Comparison of ENCODE assay signal across 8 cellular contexts in the genomic region with DNA sequence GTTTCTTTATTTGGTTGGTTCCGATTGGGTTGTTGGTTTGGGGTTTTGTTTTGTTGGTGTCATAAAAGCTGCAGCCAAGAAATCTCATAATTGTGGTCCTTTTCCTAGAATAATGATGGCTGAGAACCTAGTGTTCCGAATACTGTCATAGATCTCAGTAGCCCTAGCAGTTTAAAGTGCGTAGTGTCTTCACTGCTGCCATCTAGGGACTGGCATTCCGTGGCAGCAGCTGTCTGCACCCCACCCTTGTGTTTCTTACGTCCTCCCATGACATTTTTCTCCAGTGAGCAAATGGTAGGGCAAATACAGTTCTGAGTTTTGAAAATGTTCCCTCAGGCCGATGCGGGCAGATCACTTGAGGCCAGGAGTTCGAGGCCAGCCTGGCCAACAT. TPM values are rescaled to one million over a fixed set of nuclear protein-coding genes. Genes with fewer than 3 reads are reported as not detected.
DNase-seq lines count a peak whose midpoint lies in the region; ATAC-seq, FAIRE-seq and TF ChIP-seq lines count a peak whose summit lies in the region.
"Not testable (repeated sequence)": the region's sequence is repeated elsewhere in the genome, so short reads cannot be mapped to it uniquely, and the experiment has no call there.

No MANE protein-coding gene starts in this region.

- peak; percentile 79 to 80 for ATAC-seq in A549
- peak; percentile 29 for ATAC-seq in GM18517 (IDR thresholded peaks at IDR 0.05; ENCODE audit: unreplicated experiment)
- ATAC-seq in HG03097 (IDR thresholded peaks at IDR 0.05; ENCODE audit: low FRiP score, unreplicated experiment), result peak; percentile 25

- not testable (repeated sequence) for H3K9me3 ChIP-seq in A549; iPS-18c (ENCODE audit: control insufficient read depth, insufficient read depth, low read length)

- POLR2A ChIA-PET in A549 (lab: Yijun Ruan, JAX), result not testable (repeated sequence)

- peak overlapping the region; percentile 78 for H3K4me2 ChIP-seq in A549

- WGBS in A549 (ENCODE audit: missing lambda C conversion rate), result under 1% methylated on average over 8 of the region's 8 CpGs

- H3K4me3 ChIP-seq in A549 (peak overlapping the region; percentile 77), cardiac fibroblast (replicated peaks in 1 of 2; ENCODE audit: low read depth in 2 of 2, low read length in 2 of 2) (peak overlapping the region; percentile 65 to 71), iPS-18c (ENCODE audit: insufficient read depth, low read depth, low read length) (peak overlapping the region; percentile 80), rectal smooth muscle tissue (ENCODE audit: low read length) (peak overlapping the region; percentile 79)

- not testable (repeated sequence) for H3K4me1 ChIP-seq in A549; rectal smooth muscle tissue (ENCODE audit: control insufficient read depth, insufficient read depth, low read length)

- FAIRE-seq in A549 (lab: Jason Lieb, UNC), result not testable (repeated sequence)

- CTCF ChIA-PET in A549 (lab: Yijun Ruan, JAX), result interaction anchor here (0.6 to 1.5 kb wide), 3 partner anchors 8 to 622 kb away, joined by 3 read pairs; no protein-coding TSS in a partner anchor

- not testable (repeated sequence) for TF ChIP-seq POLR2A in A549 (IDR thresholded peaks at IDR 0.05; ENCODE audit: low read length)

- not testable (repeated sequence) for TF ChIP-seq RAD21 in A549 (conservative IDR thresholded peaks at IDR 0.05 in 1 of 2, IDR thresholded peaks at IDR 0.05 in 1 of 2)

- DNase-seq in A549 (ENCODE audit: low read depth in 1 of 2, low spot score in 1 of 2), result peak in 1 of 2 experiments; percentile 87
- DNase-seq in NCI-H510A treated with DMSO at 0.1 percent for 48 hours (lab: John Stamatoyannopoulos, UW), result peak; percentile 9
- peak; percentile 32 for DNase-seq in activated CD4-positive, CD25-positive, alpha-beta regulatory T cell treated with anti-CD3 and anti-CD28 coated beads, Interleukin-2, amount 50 U/mL, for 72 hours
- peak; percentile 86 to 89 for DNase-seq in cardiac fibroblast (ENCODE audit: low read depth in 2 of 2)

- H3K36me3 ChIP-seq in rectal smooth muscle tissue (ENCODE audit: control insufficient read depth, insufficient read depth, low read length), result not testable (repeated sequence)

- peak overlapping the region; percentile 89 to 94 for H3K27ac ChIP-seq in A549
- H3K27ac ChIP-seq in rectal smooth muscle tissue (ENCODE audit: low read depth, low read length), result peak overlapping the region; percentile 99

- TF ChIP-seq CTCF in A549 (IDR thresholded peaks at IDR 0.05), result peak; percentile 59
- peak; percentile 8 for TF ChIP-seq CTCF in cardiac fibroblast (IDR thresholded peaks at IDR 0.05; ENCODE audit: low read depth, low read length)

- not testable (repeated sequence) for TF ChIP-seq EP300 in A549 (IDR thresholded peaks at IDR 0.05)

- H3K27me3 ChIP-seq in rectal smooth muscle tissue (ENCODE audit: control insufficient read depth, insufficient read depth, low read length), result not testable (repeated sequence)

- H3K9ac ChIP-seq in rectal smooth muscle tissue (ENCODE audit: low read length), result peak overlapping the region; percentile 97

TF ChIP-seq in A549, 52 proteins besides CTCF, POLR2A, EP300 and RAD21:
- TF ChIP-seq PHF8 (IDR thresholded peaks at IDR 0.05; ENCODE audit: borderline replicate concordance, low read depth), result peak; percentile 60; the same call in 1 of the 2 replicates
TF ChIP-seq in A549: peak in this region for 1; not testable (repeated sequence) for 51.

RNA-seq across cellular contexts. Expression of a gene that starts 2.0 kb away (rescaled TPM):
- 4.5 and 4.6 TPM in 2 replicates for polyA plus RNA-seq in A549 (2011; rRNA removed)
- 1.7 and 2.0 TPM in 2 replicates for polyA plus RNA-seq in A549 (2012; cell fraction: cytosol; rRNA removed)
- 2.0 and 2.3 TPM in 2 replicates for polyA plus RNA-seq in A549 (2012; cell fraction: nucleus; rRNA removed)
- polyA plus RNA-seq in A549 (2017; fragmentation: RNase III; extraction: RNeasy Plus Mini Kit Qiagen cat#74134 plus additional on column Dnase treatment), result 2.5 to 2.8 TPM (median 2.7 TPM) in 3 replicates
- 5.2 and 5.4 TPM in 2 replicates for polyA minus RNA-seq in A549 (2011; rRNA and poly(A)+ RNA removed)

Comparison
In these comparisons a context has a peak if more than half of its experiments do, and no peak if none do; other contexts are left out.
1. ATAC-seq: peak in every context shown above with its lines; median percentile 80 in A549; 29 in GM18517; 25 in HG03097.